ENCODE assay signal across 1 cellular context in the genomic region with DNA sequence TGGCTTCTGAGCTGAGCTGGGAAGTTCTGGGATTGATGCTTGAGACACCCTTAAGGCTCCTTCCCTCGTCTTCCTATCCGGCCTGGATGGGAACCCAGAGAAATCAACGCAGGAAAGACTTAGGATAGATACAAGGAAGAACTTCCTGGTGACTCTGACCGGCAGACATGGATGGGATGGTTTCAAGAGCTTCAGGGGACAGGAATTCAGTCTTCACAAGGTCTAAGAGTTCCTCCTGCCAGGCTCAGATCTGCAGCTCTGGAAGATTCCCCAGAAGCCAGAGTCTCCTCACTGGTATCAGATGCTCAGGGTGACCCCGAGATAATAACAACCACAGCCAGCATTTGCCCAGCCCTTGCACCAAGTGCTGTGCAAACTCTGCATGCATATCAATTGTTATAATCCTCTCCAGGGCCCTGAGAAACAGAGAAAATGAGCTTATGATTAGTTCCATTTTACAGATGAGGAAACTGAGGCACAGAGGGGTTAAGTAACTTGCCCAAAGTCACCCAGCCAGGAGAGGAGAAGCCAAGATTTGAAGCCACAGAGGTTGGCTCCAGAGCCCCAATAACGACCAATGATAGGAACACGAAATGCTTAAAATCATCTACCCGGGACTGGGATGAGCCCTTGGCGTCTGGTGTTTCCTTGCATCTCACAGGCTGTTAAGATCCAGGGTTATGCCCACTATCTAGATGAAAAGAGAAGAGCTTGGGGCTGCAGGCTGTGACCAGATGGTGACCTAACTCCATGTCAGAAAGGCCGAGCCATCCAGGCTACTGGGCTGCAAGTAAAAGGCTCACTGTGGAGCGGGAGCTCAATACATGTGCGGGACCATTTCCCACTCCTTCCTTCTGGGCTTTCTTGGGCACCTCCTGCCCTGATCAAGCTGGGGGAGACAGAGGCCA.
A peak's percentile ranks its signal among the peaks of the same experiment; 100 is the strongest.
TF ChIP-seq lines count a peak whose summit lies in the region.

No MANE protein-coding gene starts in this region.

TF ChIP-seq in A549, 52 proteins besides CTCF, POLR2A, EP300 and RAD21:
- 0 out of 2 replicates have a peak, but pooled peaks have one; percentile 12 for TF ChIP-seq KDM1A (IDR thresholded peaks at IDR 0.05; ENCODE audit: low read depth)
- no peak for TF ChIP-seq HMGXB4 (CRISPR knock-in tag; IDR thresholded peaks at IDR 0.05; ENCODE audit: borderline replicate concordance)
